Comparison of ENCODE assay signal across 8 cellular contexts in genomic region chr4:130563185-130563890, GRCh38.
DNase-seq lines count a peak whose midpoint lies in the region; ATAC-seq and TF ChIP-seq lines count a peak whose summit lies in the region.

No MANE protein-coding gene starts in this region.

- H3K4me1 ChIP-seq in suprapubic skin: no peaks in the 10 kb centered on the region

- ATAC-seq in activated naive CD4-positive, alpha-beta T cell treated with anti-CD3 and anti-CD28 coated beads, Interleukin-2, amount 50 U/mL, for 72 hours: no peak
- no peak for ATAC-seq in T-cell (replicated peaks in 1 of 4)

- peaks cover 8 to 18% of the 10 kb centered on the region in 2 donors for H3K9me3 Mint-ChIP-seq in activated naive CD4-positive, alpha-beta T cell treated with anti-CD3 and anti-CD28 coated beads, Interleukin-2, amount 50 U/mL, for 72 hours
- H3K9me3 Mint-ChIP-seq in T-cell: peaks cover 7 to 29% (median 19%) of the 10 kb centered on the region in 3 donors

- H3K27ac ChIP-seq in suprapubic skin: no peak overlapping the region

- H3K9me3 ChIP-seq in suprapubic skin: no peaks in the 10 kb centered on the region

- H3K36me3 ChIP-seq in BJ (ENCODE audit: control insufficient read depth, insufficient read depth, low read length) (no peaks in the 10 kb centered on the region), suprapubic skin (no peaks in the 10 kb centered on the region)

- POLR2A ChIA-PET in BJ (lab: Charles Lee): no interaction called here
- POLR2A ChIA-PET in T-cell (lab: Charles Lee): no interaction called here

- TF ChIP-seq CTCF in BJ (IDR thresholded peaks at IDR 0.05; ENCODE audit: insufficient read depth, low read depth, low read length) (peak; percentile 49), suprapubic skin (IDR thresholded peaks at IDR 0.05) (peak in 1 of 2 donors; percentile 11)

- no peak for TF ChIP-seq EP300 in suprapubic skin (IDR thresholded peaks at IDR 0.05)

- no peak overlapping the region for H3K4me3 ChIP-seq in BJ (ENCODE audit: low read depth, low read length)
- peak overlapping the region; percentile 22 for H3K4me3 ChIP-seq in suprapubic skin

- H3K36me3 Mint-ChIP-seq in activated naive CD4-positive, alpha-beta T cell treated with anti-CD3 and anti-CD28 coated beads, Interleukin-2, amount 50 U/mL, for 72 hours: no peaks in the 10 kb centered on the region
- no peaks in the 10 kb centered on the region for H3K36me3 Mint-ChIP-seq in T-cell

- no peak overlapping the region for H3K27ac Mint-ChIP-seq in activated naive CD4-positive, alpha-beta T cell treated with anti-CD3 and anti-CD28 coated beads, Interleukin-2, amount 50 U/mL, for 72 hours
- H3K27ac Mint-ChIP-seq in T-cell: no peak overlapping the region

- DNase-seq in BJ (ENCODE audit: low read depth): peak; percentile 9
- peak; percentile 72 for DNase-seq in NCI-H146 (lab: John Stamatoyannopoulos, UW)
- DNase-seq in astrocyte of the hippocampus (ENCODE audit: low read depth, low spot score): peak; percentile 68
- peak; percentile 75 for DNase-seq in iPS-NIHi7 (ENCODE audit: extremely low spot score)
- no peak for DNase-seq in suprapubic skin (ENCODE audit: low spot score in 2 of 2)
- DNase-seq in activated naive CD4-positive, alpha-beta T cell treated with anti-CD3 and anti-CD28 coated beads, Interleukin-2, amount 50 U/mL, for 72 hours (ENCODE audit: low spot score in 2 of 2): no peak
- DNase-seq in activated CD4-positive, alpha-beta T cell treated with anti-CD3 and anti-CD28 coated beads for 48 hours: no peak
- no peak for DNase-seq in T-cell

- CTCF ChIA-PET in BJ (lab: Yijun Ruan, JAX): no interaction called here
- CTCF ChIA-PET in T-cell (lab: Charles Lee): interaction anchor here in 1 of 2 donors (0.6 kb wide), 1 partner anchor 17 kb away, joined by 6 read pairs; no protein-coding TSS in a partner anchor

- no peaks in the 10 kb centered on the region for H3K27me3 Mint-ChIP-seq in T-cell

- H3K27me3 ChIP-seq in BJ (ENCODE audit: control insufficient read depth, insufficient read depth, low read length) (no peaks in the 10 kb centered on the region), suprapubic skin (no peaks in the 10 kb centered on the region)

- 29% methylated on average over 8 of the region's 8 CpGs for WGBS in suprapubic skin

- no peaks in the 10 kb centered on the region for H3K4me1 Mint-ChIP-seq in T-cell

- TF ChIP-seq POLR2A in suprapubic skin (IDR thresholded peaks at IDR 0.05): no peak

- no peak overlapping the region for H3K4me3 Mint-ChIP-seq in T-cell

Comparison
In these comparisons a context has a peak if more than half of its experiments do, and no peak if none do; other contexts are left out.
1. DNase-seq: peak in BJ (single experiment), NCI-H146 (single experiment), astrocyte of the hippocampus (single experiment) and iPS-NIHi7 (single experiment); none in suprapubic skin (0 of 2), activated naive CD4-positive, alpha-beta T cell treated with anti-CD3 and anti-CD28 coated beads, Interleukin-2, amount 50 U/mL, for 72 hours (0 of 2), activated CD4-positive, alpha-beta T cell treated with anti-CD3 and anti-CD28 coated beads for 48 hours (single experiment) and T-cell (0 of 34).